ENCODE assay signal across 9 cellular contexts in genomic region chr9:109329274-109330258, GRCh38. TPM values are rescaled to one million over a fixed set of nuclear protein-coding genes. Genes with fewer than 3 reads are reported as not detected.
DNase-seq lines count a peak whose midpoint lies in the region; ATAC-seq, FAIRE-seq and TF ChIP-seq lines count a peak whose summit lies in the region.
"Had no signal": no experiment of that assay in that cellular context is flagged by ENCODE, and none has a peak within 500 bp of the region (broad histone marks: within the 10 kb centered on the region; RNA-seq: fewer than 3 reads in every experiment).

No MANE protein-coding gene starts in this region.

- no peak for TF ChIP-seq POLR2A in H54 (IDR thresholded peaks at IDR 0.05; ENCODE audit: low read depth, low read length)

- H3K4me3 ChIP-seq in skeletal muscle cell (ENCODE audit: low read depth, low read length) = no peak overlapping the region

- peak; percentile 62 to 93 for ATAC-seq in left cardiac atrium
- ATAC-seq in HG02981 (IDR thresholded peaks at IDR 0.05; ENCODE audit: unreplicated experiment) = no peak

- peak; percentile 88 for FAIRE-seq in H54 (lab: Jason Lieb, UNC)

- peak; percentile 97 for DNase-seq in H54 (ENCODE audit: insufficient read length, low spot score)
- DNase-seq in SK-N-DZ (ENCODE audit: low spot score) = peak; percentile 72
- peak; percentile 79 for DNase-seq in left cardiac atrium
- DNase-seq in skeletal muscle cell (ENCODE audit: low read depth) = peak; percentile 44
- no peak for DNase-seq in COR-L47 (lab: John Stamatoyannopoulos, UW)
- DNase-seq in NCI-H1048 (lab: John Stamatoyannopoulos, UW) = no peak
- DNase-seq in central memory CD4-positive, alpha-beta T cell = no peak
- DNase-seq: stimulated activated CD4-positive, alpha-beta T cell treated with anti-CD3 and anti-CD28 coated beads, Interleukin-2, amount 100 ng/mL, for 48 hours had no signal

- intact Hi-C loops in left cardiac atrium (cut with DNase I) = loop anchor here in 1 of 2 donors (10.0 kb wide), 1 partner anchor 435 kb away; no protein-coding TSS in a partner anchor

RNA-seq across cellular contexts. Expression of gene EPB41L4B, which starts 8.7 kb away (rescaled TPM):
- polyA plus RNA-seq in SK-N-DZ (2014; cell fraction: cytosol; rRNA removed) = 2.9 and 3.1 TPM in 2 replicates
- 6.7 and 7.1 TPM in 2 replicates for polyA plus RNA-seq in SK-N-DZ (2014; cell fraction: nucleus; rRNA removed)
- total RNA-seq in left cardiac atrium = 10 to 100 TPM; 19.4 to 21.6 TPM

Comparison
In these comparisons a context has a peak if more than half of its experiments do, and no peak if none do; other contexts are left out.
1. DNase-seq: peak in H54 (single experiment), SK-N-DZ (single experiment), left cardiac atrium (single experiment) and skeletal muscle cell (single experiment); none in COR-L47 (single experiment), NCI-H1048 (single experiment) and central memory CD4-positive, alpha-beta T cell (single experiment).